Comparison of ENCODE assay signal across 19 cellular contexts in the genomic region with DNA sequence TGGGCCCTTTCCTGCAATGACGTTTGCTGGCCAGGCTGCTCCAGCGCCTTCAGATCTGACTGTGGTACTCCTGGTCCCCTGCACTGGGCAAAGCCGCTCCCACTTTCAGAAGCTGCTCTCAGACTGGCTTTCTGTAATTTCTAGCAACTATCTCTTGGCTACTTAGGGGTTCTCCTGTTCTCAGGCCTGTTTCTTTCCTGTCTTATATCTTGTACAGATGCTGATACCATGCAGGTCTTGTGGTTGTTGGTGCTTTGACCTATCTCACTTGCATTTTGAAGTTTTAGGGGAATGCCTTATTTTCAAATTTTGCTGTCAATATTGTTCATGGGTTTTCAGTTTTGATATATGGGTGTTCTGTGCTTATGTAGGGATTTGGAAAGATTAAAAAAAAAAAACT.
DNase-seq lines count a peak whose midpoint lies in the region; ATAC-seq, FAIRE-seq and TF ChIP-seq lines count a peak whose summit lies in the region.
"Had no signal": no experiment of that assay in that cellular context is flagged by ENCODE, and none has a peak within 500 bp of the region (broad histone marks: within the 10 kb centered on the region; RNA-seq: fewer than 3 reads in every experiment).

No MANE protein-coding gene starts in this region.

- H3K9ac ChIP-seq in endothelial cell of umbilical vein (replicated peaks; ENCODE audit: extremely low read depth, insufficient read depth, low read length) = no peak overlapping the region

- H2AFZ ChIP-seq in endothelial cell of umbilical vein (ENCODE audit: low read depth, low read length) (peak overlapping the region; percentile 38), PC-9 (no peak overlapping the region)

- H4K20me1 ChIP-seq in endothelial cell of umbilical vein (replicated peaks; ENCODE audit: control insufficient read depth, extremely low read depth, insufficient read depth, low read length) (no peaks in the 10 kb centered on the region), PC-9 (ENCODE audit: insufficient read depth) (no peaks in the 10 kb centered on the region)

- intact Hi-C loops in endothelial cell of umbilical vein (cut with micrococcal nuclease) = no loop called here
- intact Hi-C loops in PC-9 (cut with micrococcal nuclease; ENCODE audit: unreplicated experiment) = loop anchor here (2.0 kb wide), 1 partner anchor 28 kb away; no protein-coding TSS in a partner anchor

- no peak for FAIRE-seq in endothelial cell of umbilical vein (lab: Jason Lieb, UNC)
- FAIRE-seq: H54 had no signal

- no peak for TF ChIP-seq POLR2A in endothelial cell of umbilical vein (IDR thresholded peaks at IDR 0.05; ENCODE audit: low read depth, low read length)

- no peaks in the 10 kb centered on the region for H3K79me2 ChIP-seq in endothelial cell of umbilical vein (ENCODE audit: control insufficient read depth, insufficient read depth, low read length)
- no peaks in the 10 kb centered on the region for H3K79me2 ChIP-seq in PC-9 (ENCODE audit: low read depth)

- H3K36me3 ChIP-seq in endothelial cell of umbilical vein (ENCODE audit: control insufficient read depth in 2 of 2, extremely low read depth in 1 of 2, insufficient read depth in 2 of 2, low read length in 2 of 2) = no peaks in the 10 kb centered on the region
- no peaks in the 10 kb centered on the region for H3K36me3 ChIP-seq in PC-9 (ENCODE audit: low read depth)
- no peaks in the 10 kb centered on the region for H3K36me3 ChIP-seq in H7 (replicated peaks; ENCODE audit: control insufficient read depth, insufficient read depth, low read length)

- H3K9me2 ChIP-seq in PC-9 (ENCODE audit: insufficient read depth) = no peaks in the 10 kb centered on the region

- TF ChIP-seq CTCF in endothelial cell of umbilical vein (IDR thresholded peaks at IDR 0.05; ENCODE audit: extremely low read depth in 1 of 2, insufficient read depth in 1 of 2, low read depth in 1 of 2, low read length in 2 of 2) (no peak), PC-9 (conservative IDR thresholded peaks at IDR 0.05) (no peak)

- no peak overlapping the region for H3K4me3 ChIP-seq in endothelial cell of umbilical vein (replicated peaks in 1 of 3; ENCODE audit: insufficient read depth in 1 of 3, low read depth in 1 of 3, low read length in 3 of 3)
- no peak overlapping the region for H3K4me3 ChIP-seq in PC-9
- no peak overlapping the region for H3K4me3 ChIP-seq in H7 (ENCODE audit: insufficient read depth, low read depth, low read length)

- no peak overlapping the region for H3K4me2 ChIP-seq in endothelial cell of umbilical vein (ENCODE audit: insufficient read depth, low read length)
- H3K4me2 ChIP-seq in PC-9 = no peak overlapping the region

- no peak overlapping the region for H3K27ac ChIP-seq in endothelial cell of umbilical vein (ENCODE audit: insufficient read depth, low read depth, low read length)
- H3K27ac ChIP-seq in PC-9 = no peak overlapping the region

- H3K27me3 ChIP-seq in endothelial cell of umbilical vein (ENCODE audit: control insufficient read depth in 2 of 2, insufficient read depth in 2 of 2, low read length in 2 of 2) (peaks cover 0 to 1% of the 10 kb centered on the region in 2 experiments), PC-9 (ENCODE audit: insufficient read depth, low read depth) (0 out of 2 replicates have a peak, but pooled peaks cover 6% of the 10 kb centered on the region), H7 (ENCODE audit: control insufficient read depth, insufficient read depth, low read length) (no peaks in the 10 kb centered on the region)

- ATAC-seq in GM18520 (IDR thresholded peaks at IDR 0.05; ENCODE audit: unreplicated experiment) (peak; percentile 60), GM19035 (IDR thresholded peaks at IDR 0.05; ENCODE audit: unreplicated experiment) (peak; percentile 70), HG02885 (IDR thresholded peaks at IDR 0.05; ENCODE audit: poor library complexity, unreplicated experiment) (peak; percentile 41)

- H3K9me1 ChIP-seq in endothelial cell of umbilical vein (replicated peaks; ENCODE audit: control insufficient read depth, extremely low read depth, insufficient read depth, low read length) = no peaks in the 10 kb centered on the region

- DNase-seq in endothelial cell of umbilical vein (ENCODE audit: low read depth, low spot score) (peak; percentile 8), PC-9 (no peak), NOMO-1 treated with dmso at 0.1 percent for 144 hours (lab: John Stamatoyannopoulos, UW; ENCODE audit: unreplicated experiment) (no peak), H7 (no peak)
- DNase-seq: ACHN, AML-193, Caco-2, DMS153, EL, KG1, NCI-H1436, NCI-H2029, NCI-H510A, NCI-H774, SW 1271 had no signal

- CTCF ChIA-PET in endothelial cell of umbilical vein (lab: Charles Lee) = interaction anchor here (1.0 to 3.1 kb wide), 4 partner anchors 10 to 48 kb away, joined by 3 to 18 read pairs (median 10); no protein-coding TSS in a partner anchor
- CTCF ChIA-PET in PC-9 (lab: Charles Lee) = no interaction called here

- dilution Hi-C loops in endothelial cell of umbilical vein (cut with MboI; ENCODE audit: extremely low pct_ligation_motif_present, low sequenced_read_pairs) = no loop called here

- POLR2A ChIA-PET in endothelial cell of umbilical vein (lab: Charles Lee) = no interaction called here
- POLR2A ChIA-PET in PC-9 (lab: Charles Lee; ENCODE audit: unreplicated experiment) = interaction anchor here (0.7 kb wide), 1 partner anchor 207 kb away, joined by 3 read pairs; no protein-coding TSS in a partner anchor

- BruUV-seq in endothelial cell of umbilical vein (replicated peaks; lab: Mats Ljungman, UMichigan) (no TSS peak), PC-9 (replicated peaks; lab: Mats Ljungman, UMichigan) (no TSS peak)

- 0 out of 2 replicates have a peak, but pooled peaks cover 10% of the 10 kb centered on the region for H3F3A ChIP-seq in PC-9 (ENCODE audit: insufficient read depth, low read depth)

- H3K4me1 ChIP-seq in endothelial cell of umbilical vein (ENCODE audit: control insufficient read depth, extremely low read depth, insufficient read depth, low read length) (peaks cover 20% of the 10 kb centered on the region), PC-9 (replicated peaks; ENCODE audit: insufficient read depth) (peaks cover 15% of the 10 kb centered on the region)
- H3K4me1 ChIP-seq: Caco-2 had no signal

- H3K9me3 ChIP-seq in endothelial cell of umbilical vein (replicated peaks; ENCODE audit: control insufficient read depth, insufficient read depth, low read length) = no peaks in the 10 kb centered on the region
- H3K9me3 ChIP-seq in PC-9 (ENCODE audit: insufficient read depth, low read depth) = no peaks in the 10 kb centered on the region
- H3K9me3 ChIP-seq: Caco-2 had no signal

TF ChIP-seq in endothelial cell of umbilical vein, 7 proteins besides CTCF, POLR2A, EP300 and RAD21:
- TF ChIP-seq JUN (IDR thresholded peaks at IDR 0.05; ENCODE audit: borderline replicate concordance, insufficient read depth, insufficient read length, low read depth) = no peak
- no peak for TF ChIP-seq FOS (IDR thresholded peaks at IDR 0.05; ENCODE audit: borderline replicate concordance, insufficient read depth, low read length)
- TF ChIP-seq, protein P1, sequence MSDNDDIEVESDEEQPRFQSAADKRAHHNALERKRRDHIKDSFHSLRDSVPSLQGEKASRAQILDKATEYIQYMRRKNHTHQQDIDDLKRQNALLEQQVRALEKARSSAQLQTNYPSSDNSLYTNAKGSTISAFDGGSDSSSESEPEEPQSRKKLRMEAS (IDR thresholded peaks at IDR 0.05; ENCODE audit: insufficient read depth, insufficient read length) = no peak
- no peak for TF ChIP-seq EZH2 (IDR thresholded peaks at IDR 0.05; ENCODE audit: borderline replicate concordance, low read depth, low read length, severe bottlenecking)
- TF ChIP-seq MYC (IDR thresholded peaks at IDR 0.05; ENCODE audit: low read depth, low read length) = no peak
- TF ChIP-seq GATA2 (IDR thresholded peaks at IDR 0.05; ENCODE audit: insufficient read depth, insufficient read length, low read depth, low read length) = no peak
- TF ChIP-seq POLR2AphosphoS5 (IDR thresholded peaks at IDR 0.05; ENCODE audit: insufficient read depth, low read depth, low read length) = no peak
